In the genomic region with DNA sequence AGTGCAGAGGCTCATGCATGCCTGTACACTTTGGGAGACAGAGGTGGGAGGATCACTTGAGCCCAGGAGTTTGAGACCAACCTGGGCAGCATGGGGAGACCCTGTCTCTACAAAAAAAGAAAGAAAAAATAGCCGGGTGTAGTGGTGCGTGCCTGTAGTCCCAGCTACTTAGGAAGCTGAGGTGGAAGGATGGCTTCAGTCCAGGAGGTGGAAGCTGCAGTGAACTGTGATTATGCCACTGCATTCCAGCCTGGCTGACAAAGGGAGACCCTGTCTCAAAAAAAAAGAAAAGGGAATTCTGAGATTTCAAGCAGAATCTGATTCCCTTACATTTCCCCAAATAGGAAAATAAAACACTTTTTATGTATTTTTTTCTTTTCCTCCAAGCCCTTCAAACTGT, we compare ENCODE assay signal across 20 cellular contexts.
A peak's percentile ranks its signal among the peaks of the same experiment; 100 is the strongest.
DNase-seq lines count a peak whose midpoint lies in the region; ATAC-seq and TF ChIP-seq lines count a peak whose summit lies in the region.
"Had no signal": no experiment of that assay in that cellular context is flagged by ENCODE, and none has a peak within 500 bp of the region (broad histone marks: within the 10 kb centered on the region; RNA-seq: fewer than 3 reads in every experiment).

No MANE protein-coding gene starts in this region.

- no peaks in the 10 kb centered on the region for H3K36me3 Mint-ChIP-seq in nephron (ENCODE audit: low read depth)
- no peaks in the 10 kb centered on the region for H3K36me3 Mint-ChIP-seq in activated T-cell treated with anti-CD3 and anti-CD28 coated beads, Interleukin-2, amount 50 U/mL, for 24 hours (ENCODE audit: low read depth)
- H3K36me3 Mint-ChIP-seq in activated T-helper 17 cell treated with anti-CD3 and anti-CD28 coated beads, Interleukin-2, amount 50 U/mL, for 72 hours (ENCODE audit: low read depth): no peaks in the 10 kb centered on the region
- no peaks in the 10 kb centered on the region for H3K36me3 Mint-ChIP-seq in naive thymus-derived CD8-positive, alpha-beta T cell

- TF ChIP-seq CTCF in right atrium auricular region (IDR thresholded peaks at IDR 0.05) (no peak), nephron (IDR thresholded peaks at IDR 0.05; ENCODE audit: unreplicated experiment in 3 of 3) (no peak), right lobe of liver (IDR thresholded peaks at IDR 0.05) (no peak)

- H3K4me1 ChIP-seq in right atrium auricular region (peaks cover 0 to 61% of the 10 kb centered on the region in 2 donors), stomach smooth muscle (ENCODE audit: control insufficient read depth, insufficient read depth, low read length) (peaks cover 47% of the 10 kb centered on the region), right lobe of liver (peaks cover 0 to 9% (median 2%) of the 10 kb centered on the region in 4 donors)

- H3K27ac ChIP-seq in right atrium auricular region (peak overlapping the region; percentile 28 to 40), stomach smooth muscle (ENCODE audit: low read length) (peak overlapping the region; percentile 77), right lobe of liver (no peak overlapping the region)
- H3K27ac ChIP-seq: A549, C4-2B, GM23248 had no signal

- H3K9ac ChIP-seq in stomach smooth muscle (ENCODE audit: low read length in 2 of 2): no peak overlapping the region
- H3K9ac ChIP-seq: GM23248 had no signal

- no peaks in the 10 kb centered on the region for H3K9me3 Mint-ChIP-seq in nephron
- H3K9me3 Mint-ChIP-seq in activated T-cell treated with anti-CD3 and anti-CD28 coated beads, Interleukin-2, amount 50 U/mL, for 24 hours: no peaks in the 10 kb centered on the region
- no peaks in the 10 kb centered on the region for H3K9me3 Mint-ChIP-seq in activated T-helper 17 cell treated with anti-CD3 and anti-CD28 coated beads, Interleukin-2, amount 50 U/mL, for 72 hours
- no peaks in the 10 kb centered on the region for H3K9me3 Mint-ChIP-seq in naive thymus-derived CD8-positive, alpha-beta T cell

- H3K27me3 Mint-ChIP-seq in nephron (ENCODE audit: low read depth): no peaks in the 10 kb centered on the region
- no peaks in the 10 kb centered on the region for H3K27me3 Mint-ChIP-seq in activated T-cell treated with anti-CD3 and anti-CD28 coated beads, Interleukin-2, amount 50 U/mL, for 24 hours
- H3K27me3 Mint-ChIP-seq in activated T-helper 17 cell treated with anti-CD3 and anti-CD28 coated beads, Interleukin-2, amount 50 U/mL, for 72 hours: no peaks in the 10 kb centered on the region
- H3K27me3 Mint-ChIP-seq in naive thymus-derived CD8-positive, alpha-beta T cell: no peaks in the 10 kb centered on the region

- H3K9me3 ChIP-seq in right atrium auricular region: no peaks in the 10 kb centered on the region
- no peaks in the 10 kb centered on the region for H3K9me3 ChIP-seq in stomach smooth muscle (ENCODE audit: control insufficient read depth in 2 of 2, low read length in 2 of 2)
- H3K9me3 ChIP-seq in right lobe of liver: no peaks in the 10 kb centered on the region
- H3K9me3 ChIP-seq: A549 had no signal

- WGBS in right lobe of liver (ENCODE audit: insufficient coverage, low coverage, low lambda C conversion rate, missing lambda C conversion rate): 42% methylated on average over 2 of the region's 2 CpGs

- H3K27me3 ChIP-seq in right atrium auricular region: no peaks in the 10 kb centered on the region
- no peaks in the 10 kb centered on the region for H3K27me3 ChIP-seq in stomach smooth muscle (ENCODE audit: control insufficient read depth in 1 of 2, insufficient read depth in 2 of 2, low read length in 2 of 2)
- no peaks in the 10 kb centered on the region for H3K27me3 ChIP-seq in right lobe of liver

- H3K36me3 ChIP-seq in right atrium auricular region (no peaks in the 10 kb centered on the region), stomach smooth muscle (ENCODE audit: control insufficient read depth in 2 of 2, insufficient read depth in 2 of 2, low read length in 2 of 2) (no peaks in the 10 kb centered on the region), right lobe of liver (no peaks in the 10 kb centered on the region)

- intact Hi-C loops in left ventricle myocardium superior (cut with micrococcal nuclease) (no loop called here), right lobe of liver (cut with DNase I) (no loop called here)

- POLR2A ChIA-PET in naive thymus-derived CD8-positive, alpha-beta T cell (lab: Charles Lee): no interaction called here

- H3K4me3 Mint-ChIP-seq in nephron: no peak overlapping the region
- H3K4me3 Mint-ChIP-seq in activated T-cell treated with anti-CD3 and anti-CD28 coated beads, Interleukin-2, amount 50 U/mL, for 24 hours: no peak overlapping the region
- H3K4me3 Mint-ChIP-seq in activated T-helper 17 cell treated with anti-CD3 and anti-CD28 coated beads, Interleukin-2, amount 50 U/mL, for 72 hours: no peak overlapping the region
- H3K4me3 Mint-ChIP-seq in naive thymus-derived CD8-positive, alpha-beta T cell: no peak overlapping the region

- no peak for TF ChIP-seq POLR2A in right lobe of liver (IDR thresholded peaks at IDR 0.05)

- peaks cover 55% of the 10 kb centered on the region for H3K4me1 Mint-ChIP-seq in nephron
- peaks cover 8% of the 10 kb centered on the region for H3K4me1 Mint-ChIP-seq in activated T-cell treated with anti-CD3 and anti-CD28 coated beads, Interleukin-2, amount 50 U/mL, for 24 hours (ENCODE audit: low read depth)
- H3K4me1 Mint-ChIP-seq in activated T-helper 17 cell treated with anti-CD3 and anti-CD28 coated beads, Interleukin-2, amount 50 U/mL, for 72 hours: peaks cover 6% of the 10 kb centered on the region
- peaks cover 5 to 10% (median 8%) of the 10 kb centered on the region in 4 donors for H3K4me1 Mint-ChIP-seq in naive thymus-derived CD8-positive, alpha-beta T cell

- peak overlapping the region; percentile 3 to 65 (median 41) for H3K27ac Mint-ChIP-seq in nephron
- no peak overlapping the region for H3K27ac Mint-ChIP-seq in activated T-cell treated with anti-CD3 and anti-CD28 coated beads, Interleukin-2, amount 50 U/mL, for 24 hours
- H3K27ac Mint-ChIP-seq in activated T-helper 17 cell treated with anti-CD3 and anti-CD28 coated beads, Interleukin-2, amount 50 U/mL, for 72 hours: no peak overlapping the region
- no peak overlapping the region for H3K27ac Mint-ChIP-seq in naive thymus-derived CD8-positive, alpha-beta T cell

- H3K4me3 ChIP-seq in right atrium auricular region (no peak overlapping the region), stomach smooth muscle (ENCODE audit: low read length in 2 of 2) (no peak overlapping the region), right lobe of liver (no peak overlapping the region)
- H3K4me3 ChIP-seq: A549, GM12878, GM23248 had no signal

- ATAC-seq in left ventricle myocardium superior (no peak), right lobe of liver (no peak)
- ATAC-seq in activated T-helper 17 cell treated with anti-CD3 and anti-CD28 coated beads, Interleukin-2, amount 50 U/mL, for 72 hours (replicated peaks): no peak
- no peak for ATAC-seq in naive thymus-derived CD8-positive, alpha-beta T cell
- ATAC-seq: A549, GM12878, HCT116 had no signal

- no peak for DNase-seq in right atrium auricular region (ENCODE audit: low spot score)
- DNase-seq in left ventricle myocardium superior: no peak
- no peak for DNase-seq in activated T-cell treated with anti-CD3 and anti-CD28 coated beads, Interleukin-2, amount 50 U/mL, for 24 hours
- no peak for DNase-seq in right lobe of liver
- no peak for DNase-seq in naive thymus-derived CD8-positive, alpha-beta T cell
- DNase-seq: DMS53, GM23248, Karpas-422, NCI-H1105 treated with DMSO at 0.1 percent for 48 hours, NCI-H1930, NCI-H2171, NCI-H446 treated with DMSO at 0.1 percent for 48 hours, NCI-H748 treated with DMSO at 0.1 percent for 48 hours had no signal

Comparison
In these comparisons a context has a peak if more than half of its experiments do, and no peak if none do; other contexts are left out.
1. H3K27ac ChIP-seq: peak in right atrium auricular region (2 of 2) and stomach smooth muscle (single experiment); none in right lobe of liver (0 of 3).
2. H3K27ac Mint-ChIP-seq: peak in nephron (3 of 3); none in activated T-cell treated with anti-CD3 and anti-CD28 coated beads, Interleukin-2, amount 50 U/mL, for 24 hours (single experiment), activated T-helper 17 cell treated with anti-CD3 and anti-CD28 coated beads, Interleukin-2, amount 50 U/mL, for 72 hours (single experiment) and naive thymus-derived CD8-positive, alpha-beta T cell (0 of 10).